In the genomic region with DNA sequence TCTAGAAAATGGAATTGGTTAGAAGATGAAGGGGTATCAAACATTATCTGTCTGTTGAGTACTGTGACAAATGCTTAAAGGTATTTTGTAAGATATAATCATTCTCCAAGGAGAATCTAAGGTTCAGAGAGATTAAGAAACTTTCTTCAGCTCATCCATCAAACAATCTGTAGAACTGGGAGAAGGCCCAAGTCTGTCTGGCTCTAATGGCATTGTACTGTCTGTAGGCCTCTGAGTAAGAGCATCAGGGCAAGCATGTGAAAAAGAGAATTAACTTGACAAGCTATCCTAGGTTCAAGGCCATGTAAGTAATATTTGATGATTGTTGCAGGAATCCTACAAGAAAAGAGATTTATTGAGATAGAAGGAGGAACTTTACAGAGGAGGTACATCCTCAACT, we compare ENCODE assay signal across 23 cellular contexts.
"Had no signal": no experiment of that assay in that cellular context is flagged by ENCODE, and none has a peak within 500 bp of the region (broad histone marks: within the 10 kb centered on the region; RNA-seq: fewer than 3 reads in every experiment).

No MANE protein-coding gene starts in this region.

- FAIRE-seq: islet of Langerhans, TTC549 had no signal

- H3K36me3 ChIP-seq: brain microvascular endothelial cell, colonic mucosa had no signal

- H3K27ac ChIP-seq: brain microvascular endothelial cell, colonic mucosa had no signal

- H3K36me3 Mint-ChIP-seq: activated naive CD8-positive, alpha-beta T cell treated with anti-CD3 and anti-CD28 coated beads, Interleukin-2, amount 10 ng/mL, durations not matched to agents 7 days and 5 days had no signal

- H3K4me1 ChIP-seq: colonic mucosa had no signal

- DNase-seq: activated CD4-positive, alpha-beta T cell treated with anti-CD3 and anti-CD28 coated beads for 36 hours; activated CD4-positive, alpha-beta T cell treated with anti-CD3 and anti-CD28 coated beads, Interleukin-2, amount 50 U/mL, for 48 hours; activated naive CD4-positive, alpha-beta T cell treated with Interleukin-2 at 50 U/mL for 16 hours; activated naive CD8-positive, alpha-beta T cell treated with anti-CD3 and anti-CD28 coated beads, Interleukin-2, amount 10 ng/mL, durations not matched to agents 7 days and 5 days; activated T-cell treated with anti-CD3 and anti-CD28 coated beads for 4 hours; aorta; brain microvascular endothelial cell; central memory CD4-positive, alpha-beta T cell; colonic mucosa; left colon; nephron progenitor cell; occipital lobe; posterior cingulate gyrus; retina; stimulated activated CD4-positive, alpha-beta T cell treated with anti-CD3 and anti-CD28 coated beads, Interleukin-2, amount 100 ng/mL, for 24 hours; trophoblast cell had no signal

- H3K4me3 ChIP-seq: colonic mucosa, lung had no signal

- ATAC-seq: activated CD4-positive, alpha-beta T cell treated with anti-CD3 and anti-CD28 coated beads for 36 hours; activated T-helper 17 cell treated with anti-CD3 and anti-CD28 coated beads, Interleukin-2, amount 50 U/mL, for 72 hours; esophagus mucosa; left colon had no signal

- H3K9me3 ChIP-seq: colonic mucosa had no signal

- H3K27ac Mint-ChIP-seq: activated CD4-positive, alpha-beta T cell treated with anti-CD3 and anti-CD28 coated beads for 36 hours; activated naive CD8-positive, alpha-beta T cell treated with anti-CD3 and anti-CD28 coated beads, Interleukin-2, amount 10 ng/mL, durations not matched to agents 7 days and 5 days; nephron progenitor cell; stimulated activated naive CD8-positive, alpha-beta T cell treated with anti-CD3 and anti-CD28 coated beads, Interleukin-15, Interleukin-2, amounts not matched to agents 100 ng/mL and 50 ng/mL, for 24 hours; T-helper 2 cell treated with Interferon-gamma antibody and Interleukin-4, amounts not matched to agents 5 μg/mL and 100 μg/mL, for 36 hours had no signal

- H3K27me3 Mint-ChIP-seq: activated CD4-positive, alpha-beta T cell treated with anti-CD3 and anti-CD28 coated beads for 36 hours; activated T-helper 17 cell treated with anti-CD3 and anti-CD28 coated beads, Interleukin-2, amount 50 U/mL, for 72 hours; stimulated activated naive CD8-positive, alpha-beta T cell treated with anti-CD3 and anti-CD28 coated beads, Interleukin-15, Interleukin-2, amounts not matched to agents 100 ng/mL and 50 ng/mL, for 24 hours had no signal

- H3K27me3 ChIP-seq: brain microvascular endothelial cell, colonic mucosa had no signal

- H3K4me3 Mint-ChIP-seq: activated CD4-positive, alpha-beta T cell treated with anti-CD3 and anti-CD28 coated beads for 36 hours; activated naive CD8-positive, alpha-beta T cell treated with anti-CD3 and anti-CD28 coated beads, Interleukin-2, amount 10 ng/mL, durations not matched to agents 7 days and 5 days; activated T-helper 17 cell treated with anti-CD3 and anti-CD28 coated beads, Interleukin-2, amount 50 U/mL, for 72 hours; nephron progenitor cell; stimulated activated naive CD8-positive, alpha-beta T cell treated with anti-CD3 and anti-CD28 coated beads, Interleukin-15, Interleukin-2, amounts not matched to agents 100 ng/mL and 50 ng/mL, for 24 hours; T-helper 2 cell treated with Interferon-gamma antibody and Interleukin-4, amounts not matched to agents 5 μg/mL and 100 μg/mL, for 36 hours had no signal

- H3K9me3 Mint-ChIP-seq: activated naive CD8-positive, alpha-beta T cell treated with anti-CD3 and anti-CD28 coated beads, Interleukin-2, amount 10 ng/mL, durations not matched to agents 7 days and 5 days; activated T-helper 17 cell treated with anti-CD3 and anti-CD28 coated beads, Interleukin-2, amount 50 U/mL, for 72 hours; nephron progenitor cell; stimulated activated naive CD8-positive, alpha-beta T cell treated with anti-CD3 and anti-CD28 coated beads, Interleukin-15, Interleukin-2, amounts not matched to agents 100 ng/mL and 50 ng/mL, for 24 hours; T-helper 2 cell treated with Interferon-gamma antibody and Interleukin-4, amounts not matched to agents 5 μg/mL and 100 μg/mL, for 36 hours had no signal

- H3K4me1 Mint-ChIP-seq: activated T-helper 17 cell treated with anti-CD3 and anti-CD28 coated beads, Interleukin-2, amount 50 U/mL, for 72 hours had no signal
